In genomic region chr3:187185759-187186158, GRCh38 we compare ENCODE assay signal across 22 cellular contexts. TPM values are rescaled to one million over a fixed set of nuclear protein-coding genes. Genes with fewer than 3 reads are reported as not detected.
DNase-seq lines count a peak whose midpoint lies in the region; ATAC-seq, FAIRE-seq and TF ChIP-seq lines count a peak whose summit lies in the region.
"Had no signal": no experiment of that assay in that cellular context is flagged by ENCODE, and none has a peak within 500 bp of the region (broad histone marks: within the 10 kb centered on the region; RNA-seq: fewer than 3 reads in every experiment).

No MANE protein-coding gene starts in this region.

- TF ChIP-seq CTCF in hepatocyte (IDR thresholded peaks at IDR 0.05; ENCODE audit: poor library complexity): no peak
- TF ChIP-seq CTCF in psoas muscle (IDR thresholded peaks at IDR 0.05): no peak
- TF ChIP-seq CTCF in body of pancreas (IDR thresholded peaks at IDR 0.05): no peak

- H3K27me3 ChIP-seq in hepatocyte (no peaks in the 10 kb centered on the region), psoas muscle (ENCODE audit: insufficient read depth in 3 of 3, low read length in 2 of 3) (no peaks in the 10 kb centered on the region), body of pancreas (no peaks in the 10 kb centered on the region)
- H3K27me3 ChIP-seq: colonic mucosa, foreskin keratinocyte, tibial nerve had no signal

- no peak overlapping the region for H2AFZ ChIP-seq in hepatocyte
- H2AFZ ChIP-seq: GM23248 had no signal

- H3K4me2 ChIP-seq in hepatocyte: no peak overlapping the region

- H3K4me1 ChIP-seq in ES-I3 (ENCODE audit: insufficient read depth, low read length) (peaks cover 62% of the 10 kb centered on the region), hepatocyte (ENCODE audit: insufficient read depth) (peaks cover 13% of the 10 kb centered on the region), psoas muscle (peaks cover 24% of the 10 kb centered on the region), body of pancreas (no peaks in the 10 kb centered on the region)
- H3K4me1 ChIP-seq: colonic mucosa had no signal

- FAIRE-seq in H54 (lab: Jason Lieb, UNC): no peak

- H3K4me3 ChIP-seq in hepatocyte (no peak overlapping the region), psoas muscle (no peak overlapping the region), body of pancreas (no peak overlapping the region)
- H3K4me3 ChIP-seq: colonic mucosa, GM23248, tibial nerve had no signal

- DNase-seq in NCI-H526 (lab: John Stamatoyannopoulos, UW) (peak; percentile 26 to 84), hepatocyte (ENCODE audit: low spot score) (no peak), psoas muscle (no peak), H54 (ENCODE audit: insufficient read length, low spot score) (no peak), NCI-H2196 (lab: John Stamatoyannopoulos, UW; ENCODE audit: unreplicated experiment) (no peak), body of pancreas (no peak)
- DNase-seq: activated CD4-positive, alpha-beta T cell treated with anti-CD3 and anti-CD28 coated beads, Interleukin-2, amount 50 U/mL, for 1 hour; amygdala; CD4-positive, CD25-positive, alpha-beta regulatory T cell; colonic mucosa; foreskin keratinocyte; GM23248; MM.1S; NCI-H1694; SW 1271 had no signal

- H3K9me3 ChIP-seq in ES-I3 (ENCODE audit: control insufficient read depth, insufficient read depth, low read length) (no peaks in the 10 kb centered on the region), hepatocyte (ENCODE audit: low read depth) (no peaks in the 10 kb centered on the region), psoas muscle (no peaks in the 10 kb centered on the region), body of pancreas (no peaks in the 10 kb centered on the region)
- H3K9me3 ChIP-seq: colonic mucosa, tibial nerve had no signal

- H3K9ac ChIP-seq in ES-I3 (ENCODE audit: low read depth, low read length): peak overlapping the region; percentile 34; the same call in 1 of the 2 replicates
- H3K9ac ChIP-seq: GM23248 had no signal

- H3K27ac ChIP-seq in hepatocyte (peak overlapping the region; percentile 71), psoas muscle (peak overlapping the region; percentile 94), body of pancreas (no peak overlapping the region)
- H3K27ac ChIP-seq: colonic mucosa, foreskin keratinocyte, RWPE1, tibial nerve had no signal

- intact Hi-C loops in psoas muscle (cut with DNase I) (no loop called here), body of pancreas (cut with DNase I) (no loop called here)

- no peaks in the 10 kb centered on the region for H4K20me1 ChIP-seq in hepatocyte (ENCODE audit: insufficient read depth, poor library complexity, severe bottlenecking)

- H3K9me2 ChIP-seq in hepatocyte (replicated peaks; ENCODE audit: insufficient read depth): no peaks in the 10 kb centered on the region

- H3K36me3 ChIP-seq in ES-I3 (ENCODE audit: insufficient read depth, low read length) (no peaks in the 10 kb centered on the region), hepatocyte (replicated peaks; ENCODE audit: insufficient read depth, low read depth) (no peaks in the 10 kb centered on the region), psoas muscle (ENCODE audit: insufficient read depth in 1 of 2, low read depth in 1 of 2) (no peaks in the 10 kb centered on the region), body of pancreas (replicated peaks in 1 of 2; ENCODE audit: insufficient read depth in 1 of 2, low read depth in 2 of 2) (no peaks in the 10 kb centered on the region)
- H3K36me3 ChIP-seq: colonic mucosa, tibial nerve had no signal

- TF ChIP-seq POLR2A in H54 (IDR thresholded peaks at IDR 0.05; ENCODE audit: low read depth, low read length) (no peak), body of pancreas (IDR thresholded peaks at IDR 0.05) (no peak)

- ATAC-seq in psoas muscle (no peak), GM19324 (IDR thresholded peaks at IDR 0.05; ENCODE audit: low FRiP score, unreplicated experiment) (no peak), body of pancreas (no peak)
- ATAC-seq: foreskin keratinocyte; natural killer cell treated with Interleukin-12 subunit alpha and Interleukin-12 subunit beta and Interleukin-15 and Interleukin-18, amount 100 ng/mL, for 72 hours had no signal

- 81% methylated on average over 4 of the region's 4 CpGs for WGBS in hepatocyte (ENCODE audit: low lambda C conversion rate, missing lambda C conversion rate)
- 86 to 90% (median 90%) methylated on average over 4 of the region's 4 CpGs for WGBS in psoas muscle, 3 donors
- 78 to 83% methylated on average over 4 of the region's 4 CpGs for WGBS in body of pancreas, 2 donors

- no peaks in the 10 kb centered on the region for H3K79me2 ChIP-seq in hepatocyte

RNA-seq across cellular contexts. Expression of gene RTP1, which starts 11.5 kb away (rescaled TPM):
- total RNA-seq in hepatocyte (not detected in 2 replicates), psoas muscle (not detected), body of pancreas (not detected)
- polyA plus RNA-seq in hepatocyte (not detected in 2 replicates), psoas muscle (not detected)
- total RNA-seq: CD4-positive, CD25-positive, alpha-beta regulatory T cell; colonic mucosa; foreskin keratinocyte; GM23248; natural killer cell treated with Interleukin-12 subunit alpha and Interleukin-12 subunit beta and Interleukin-15 and Interleukin-18, amount 100 ng/mL, for 72 hours; progenitor cell of endocrine pancreas; tibial nerve had no signal
- polyA plus RNA-seq: AG04450; CD4-positive, CD25-positive, alpha-beta regulatory T cell; foreskin keratinocyte; GM23248 had no signal

RNA-seq across cellular contexts. Expression of gene RPL39L, which starts 46.5 kb away (rescaled TPM):
- total RNA-seq in hepatocyte (9.7 and 16.8 TPM in 2 replicates), psoas muscle (1 to 10 TPM in 1 of 4 donors, under 1 TPM in 2, not detected in 1; 0.32 to 1.2 (median 0.59) TPM), body of pancreas (1 to 10 TPM in 1 of 2 donors, not detected in 1; 7.8 TPM)
- polyA plus RNA-seq in hepatocyte (11.1 and 12.8 TPM in 2 replicates), psoas muscle (1 to 10 TPM in 1 of 3 donors, under 1 TPM in 2; 0.68 to 1.8 (median 0.79) TPM)

Comparison
In these comparisons a context has a peak if more than half of its experiments do, and no peak if none do; other contexts are left out.
1. DNase-seq: peak in NCI-H526 (2 of 2); none in hepatocyte (single experiment), psoas muscle (0 of 2), H54 (single experiment), NCI-H2196 (single experiment) and body of pancreas (0 of 4).
2. H3K27ac ChIP-seq: peak in hepatocyte (single experiment) and psoas muscle (single experiment); none in body of pancreas (0 of 4).